In the genomic region with DNA sequence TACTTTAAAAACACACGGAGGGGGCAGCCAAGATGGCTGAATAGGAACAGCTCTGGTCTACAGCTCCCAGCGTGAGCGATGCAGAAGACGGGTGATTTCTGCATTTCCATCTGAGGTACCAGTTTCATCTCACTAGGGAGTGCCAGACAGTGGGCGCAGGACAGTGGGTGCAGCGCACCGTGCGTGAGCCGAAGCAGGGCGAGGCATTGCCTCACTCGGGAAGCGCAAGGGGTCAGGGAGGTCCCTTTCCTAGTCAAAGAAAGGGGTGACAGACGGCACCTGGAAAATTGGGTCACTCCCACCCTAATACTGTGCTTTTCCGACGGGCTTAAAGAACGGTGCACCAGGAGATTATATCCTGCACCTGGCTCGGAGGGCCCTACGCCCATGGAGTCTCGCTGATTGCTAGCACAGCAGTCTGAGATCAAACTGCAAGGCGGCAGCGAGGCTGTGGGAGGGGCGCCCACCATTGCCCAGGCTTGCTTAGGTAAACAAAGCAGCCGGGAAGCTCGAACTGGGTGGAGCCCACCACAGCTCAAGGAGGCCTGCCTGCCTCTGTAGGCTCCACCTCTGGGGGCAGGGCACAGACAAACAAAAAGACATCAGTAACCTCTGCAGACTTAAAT, we compare ENCODE assay signal across 8 cellular contexts. TPM values are rescaled to one million over a fixed set of nuclear protein-coding genes. Genes with fewer than 3 reads are reported as not detected.
A peak's percentile ranks its signal among the peaks of the same experiment; 100 is the strongest.
DNase-seq lines count a peak whose midpoint lies in the region; ATAC-seq and TF ChIP-seq lines count a peak whose summit lies in the region.
"Not testable (repeated sequence)": the region's sequence is repeated elsewhere in the genome, so short reads cannot be mapped to it uniquely, and the experiment has no call there.
"Had no signal": no experiment of that assay in that cellular context is flagged by ENCODE, and none has a peak within 500 bp of the region (broad histone marks: within the 10 kb centered on the region; RNA-seq: fewer than 3 reads in every experiment).

No MANE protein-coding gene starts in this region.

- H3K36me3 Mint-ChIP-seq in CD4-positive, alpha-beta T cell (ENCODE audit: low read depth); activated CD4-positive, alpha-beta T cell treated with anti-CD3 and anti-CD28 coated beads, Interleukin-2, amount 10 ng/mL, durations not matched to agents 7 days and 5 days (ENCODE audit: low read depth); activated naive CD4-positive, alpha-beta T cell treated with anti-CD3 and anti-CD28 coated beads, Interleukin-2, amount 50 U/mL, for 24 hours; naive thymus-derived CD8-positive, alpha-beta T cell: not testable (repeated sequence)
- H3K36me3 Mint-ChIP-seq in activated T-helper 17 cell treated with anti-CD3 and anti-CD28 coated beads, Interleukin-2, amount 50 U/mL, for 72 hours (ENCODE audit: low read depth) = peaks cover 29% of the 10 kb centered on the region

- not testable (repeated sequence) for H3K4me3 Mint-ChIP-seq in CD4-positive, alpha-beta T cell
- peak overlapping the region; percentile 19 for H3K4me3 Mint-ChIP-seq in activated CD4-positive, alpha-beta T cell treated with anti-CD3 and anti-CD28 coated beads, Interleukin-2, amount 10 ng/mL, durations not matched to agents 7 days and 5 days
- peak overlapping the region; percentile 98 for H3K4me3 Mint-ChIP-seq in activated T-helper 17 cell treated with anti-CD3 and anti-CD28 coated beads, Interleukin-2, amount 50 U/mL, for 72 hours
- H3K4me3 Mint-ChIP-seq in activated naive CD4-positive, alpha-beta T cell treated with anti-CD3 and anti-CD28 coated beads, Interleukin-2, amount 50 U/mL, for 24 hours = peak overlapping the region; percentile 7
- peak overlapping the region; percentile 48 to 77 (median 60) for H3K4me3 Mint-ChIP-seq in naive thymus-derived CD8-positive, alpha-beta T cell

- H3K9me3 ChIP-seq in CD4-positive, alpha-beta T cell (ENCODE audit: control insufficient read depth, low read length) = not testable (repeated sequence)

- ATAC-seq in CD4-positive, alpha-beta T cell (ENCODE audit: poor library complexity); activated T-helper 17 cell treated with anti-CD3 and anti-CD28 coated beads, Interleukin-2, amount 50 U/mL, for 72 hours (replicated peaks); naive thymus-derived CD8-positive, alpha-beta T cell: not testable (repeated sequence)

- not testable (repeated sequence) for TF ChIP-seq CTCF in CD4-positive, alpha-beta T cell (IDR thresholded peaks at IDR 0.05)

- H3K4me1 Mint-ChIP-seq in CD4-positive, alpha-beta T cell (ENCODE audit: low read depth) = peaks cover 49% of the 10 kb centered on the region
- peaks cover 46% of the 10 kb centered on the region for H3K4me1 Mint-ChIP-seq in activated CD4-positive, alpha-beta T cell treated with anti-CD3 and anti-CD28 coated beads, Interleukin-2, amount 10 ng/mL, durations not matched to agents 7 days and 5 days
- H3K4me1 Mint-ChIP-seq in activated T-helper 17 cell treated with anti-CD3 and anti-CD28 coated beads, Interleukin-2, amount 50 U/mL, for 72 hours = peaks cover 12% of the 10 kb centered on the region
- peaks cover 52% of the 10 kb centered on the region for H3K4me1 Mint-ChIP-seq in activated naive CD4-positive, alpha-beta T cell treated with anti-CD3 and anti-CD28 coated beads, Interleukin-2, amount 50 U/mL, for 24 hours
- H3K4me1 Mint-ChIP-seq in naive thymus-derived CD8-positive, alpha-beta T cell = peaks cover 18 to 54% (median 50%) of the 10 kb centered on the region in 4 donors

- H3K4me3 ChIP-seq in Jurkat, Clone E6-1 (ENCODE audit: low read length) = peak overlapping the region; percentile 35

- not testable (repeated sequence) for H3K27me3 ChIP-seq in CD4-positive, alpha-beta T cell (ENCODE audit: control insufficient read depth, insufficient read depth, low read length)

- H3K27ac Mint-ChIP-seq in CD4-positive, alpha-beta T cell = peak overlapping the region; percentile 62
- not testable (repeated sequence) for H3K27ac Mint-ChIP-seq in activated CD4-positive, alpha-beta T cell treated with anti-CD3 and anti-CD28 coated beads, Interleukin-2, amount 10 ng/mL, durations not matched to agents 7 days and 5 days; activated T-helper 17 cell treated with anti-CD3 and anti-CD28 coated beads, Interleukin-2, amount 50 U/mL, for 72 hours; activated naive CD4-positive, alpha-beta T cell treated with anti-CD3 and anti-CD28 coated beads, Interleukin-2, amount 50 U/mL, for 24 hours
- H3K27ac Mint-ChIP-seq in naive thymus-derived CD8-positive, alpha-beta T cell = peak overlapping the region; percentile 22 to 100 (median 91)

- intact Hi-C loops in CD4-positive, alpha-beta T cell (cut with DNase I, micrococcal nuclease) = loop anchor here in 1 of 2 experiments (5.0 kb wide), 1 partner anchor 162 kb away; no protein-coding TSS in a partner anchor

- DNase-seq in CD4-positive, alpha-beta T cell = peak in 1 of 10 experiments; percentile 29
- not testable (repeated sequence) for DNase-seq in Jurkat, Clone E6-1 (ENCODE audit: low read depth, low spot score); activated CD4-positive, alpha-beta T cell treated with anti-CD3 and anti-CD28 coated beads, Interleukin-2, amount 10 ng/mL, durations not matched to agents 7 days and 5 days
- peak; percentile 6 for DNase-seq in effector CD8-positive, alpha-beta T cell (lab: John Stamatoyannopoulos, UW)
- DNase-seq in naive thymus-derived CD8-positive, alpha-beta T cell = peak in 2 of 10 donors; percentile 29 to 68

- H3K9me3 Mint-ChIP-seq in CD4-positive, alpha-beta T cell; activated CD4-positive, alpha-beta T cell treated with anti-CD3 and anti-CD28 coated beads, Interleukin-2, amount 10 ng/mL, durations not matched to agents 7 days and 5 days; activated T-helper 17 cell treated with anti-CD3 and anti-CD28 coated beads, Interleukin-2, amount 50 U/mL, for 72 hours; activated naive CD4-positive, alpha-beta T cell treated with anti-CD3 and anti-CD28 coated beads, Interleukin-2, amount 50 U/mL, for 24 hours; naive thymus-derived CD8-positive, alpha-beta T cell: not testable (repeated sequence)

- POLR2A ChIA-PET in CD4-positive, alpha-beta T cell (lab: Charles Lee) = interaction anchor here (1.2 to 38.3 kb wide), 4 partner anchors 12 to 155 kb away, joined by 6 to 4232 read pairs (median 1135); a partner anchor contains a TSS
- POLR2A ChIA-PET in activated CD4-positive, alpha-beta T cell treated with anti-CD3 and anti-CD28 coated beads, Interleukin-2, amount 10 ng/mL, durations not matched to agents 7 days and 5 days (lab: Charles Lee) = not testable (repeated sequence)
- POLR2A ChIA-PET in naive thymus-derived CD8-positive, alpha-beta T cell (lab: Charles Lee) = interaction anchor here (1.3 to 22.5 kb wide), 6 partner anchors 11 to 72 kb away, joined by 4 to 1743 read pairs (median 99); a partner anchor contains a TSS

- not testable (repeated sequence) for H3K27me3 Mint-ChIP-seq in CD4-positive, alpha-beta T cell; activated CD4-positive, alpha-beta T cell treated with anti-CD3 and anti-CD28 coated beads, Interleukin-2, amount 10 ng/mL, durations not matched to agents 7 days and 5 days; activated T-helper 17 cell treated with anti-CD3 and anti-CD28 coated beads, Interleukin-2, amount 50 U/mL, for 72 hours; activated naive CD4-positive, alpha-beta T cell treated with anti-CD3 and anti-CD28 coated beads, Interleukin-2, amount 50 U/mL, for 24 hours; naive thymus-derived CD8-positive, alpha-beta T cell

- not testable (repeated sequence) for H3K27ac ChIP-seq in CD4-positive, alpha-beta T cell (ENCODE audit: low read depth, low read length)

- CTCF ChIA-PET in CD4-positive, alpha-beta T cell (lab: Charles Lee) = interaction anchor here (0.8 to 5.0 kb wide), 14 partner anchors 11 to 191 kb away, joined by 3 to 98 read pairs (median 7); a partner anchor contains a TSS
- CTCF ChIA-PET in activated CD4-positive, alpha-beta T cell treated with anti-CD3 and anti-CD28 coated beads, Interleukin-2, amount 10 ng/mL, durations not matched to agents 7 days and 5 days (lab: Charles Lee) = interaction anchor here (0.8 to 5.9 kb wide), 24 partner anchors 9 to 160 kb away, joined by 3 to 92 read pairs (median 5); a partner anchor contains a TSS

RNA-seq across cellular contexts. Expression of a gene that starts 3.0 kb away (rescaled TPM):
- total RNA-seq in CD4-positive, alpha-beta T cell = 1 to 10 TPM; 6.2 to 9.8 TPM
- polyA plus RNA-seq in Jurkat, Clone E6-1 (2012; ENCODE audit: insufficient read depth, insufficient read length) = 15.7 TPM
- total RNA-seq in activated CD4-positive, alpha-beta T cell treated with anti-CD3 and anti-CD28 coated beads, Interleukin-2, amount 10 ng/mL, durations not matched to agents 7 days and 5 days = 10 to 100 TPM; 67.9 to 70.2 TPM
- total RNA-seq in activated T-helper 17 cell treated with anti-CD3 and anti-CD28 coated beads, Interleukin-2, amount 50 U/mL, for 72 hours = 100 to 1,000 TPM in 1 of 2 donors, 10 to 100 TPM in 1; 40.3 to 100 TPM
- 10 to 100 TPM; 28.9 to 34.9 TPM for total RNA-seq in naive thymus-derived CD8-positive, alpha-beta T cell
- polyA plus RNA-seq in naive thymus-derived CD8-positive, alpha-beta T cell = 10 to 100 TPM; 29.4 to 33.0 (median 31.6) TPM

RNA-seq across cellular contexts. Expression of a gene that starts 28.0 kb away (rescaled TPM):
- total RNA-seq in CD4-positive, alpha-beta T cell = 1,000 to 10,000 TPM; 4,357 to 4,503 TPM
- 1,962 TPM for polyA plus RNA-seq in Jurkat, Clone E6-1 (2012; ENCODE audit: insufficient read depth, insufficient read length)
- over 10,000 TPM in 1 of 2 experiments, 1,000 to 10,000 TPM in 1; 9,253 to 11,726 TPM for total RNA-seq in activated CD4-positive, alpha-beta T cell treated with anti-CD3 and anti-CD28 coated beads, Interleukin-2, amount 10 ng/mL, durations not matched to agents 7 days and 5 days
- 1,000 to 10,000 TPM; 4,659 to 6,253 TPM for total RNA-seq in activated T-helper 17 cell treated with anti-CD3 and anti-CD28 coated beads, Interleukin-2, amount 50 U/mL, for 72 hours
- 1,000 to 10,000 TPM; 6,403 to 7,046 TPM for total RNA-seq in naive thymus-derived CD8-positive, alpha-beta T cell
- over 10,000 TPM; 25,152 to 39,550 (median 31,716) TPM for polyA plus RNA-seq in naive thymus-derived CD8-positive, alpha-beta T cell

RNA-seq across cellular contexts. Expression of a gene that starts 28.2 kb away (rescaled TPM):
- total RNA-seq in CD4-positive, alpha-beta T cell = 10 to 100 TPM; 17.4 to 21.9 TPM
- polyA plus RNA-seq in Jurkat, Clone E6-1 (2012; ENCODE audit: insufficient read depth, insufficient read length) = 1.7 TPM
- total RNA-seq in activated CD4-positive, alpha-beta T cell treated with anti-CD3 and anti-CD28 coated beads, Interleukin-2, amount 10 ng/mL, durations not matched to agents 7 days and 5 days = 10 to 100 TPM; 15.9 to 20.5 TPM
- 10 to 100 TPM in 1 of 2 donors, 1 to 10 TPM in 1; 7.9 to 38.5 TPM for total RNA-seq in activated T-helper 17 cell treated with anti-CD3 and anti-CD28 coated beads, Interleukin-2, amount 50 U/mL, for 72 hours
- 10 to 100 TPM; 69.4 to 69.9 TPM for total RNA-seq in naive thymus-derived CD8-positive, alpha-beta T cell
- 10 to 100 TPM in 2 of 3 donors, 1 to 10 TPM in 1; 7.2 to 21.8 (median 12.4) TPM for polyA plus RNA-seq in naive thymus-derived CD8-positive, alpha-beta T cell
- total RNA-seq: GM23338 had no signal
